In genomic region chr11:75767228-75767572, GRCh38 we compare ENCODE assay signal across 1 cellular context.
TF ChIP-seq lines count a peak whose summit lies in the region.

No MANE protein-coding gene starts in this region.

TF ChIP-seq in GM12878, 131 proteins besides CTCF, POLR2A, EP300 and RAD21:
- no peak for TF ChIP-seq CEBPB (IDR thresholded peaks at IDR 0.05; ENCODE audit: borderline replicate concordance in 1 of 2, low read depth in 2 of 2, low read length in 2 of 2)
- no peak for TF ChIP-seq SMARCA5 (IDR thresholded peaks at IDR 0.05)
- TF ChIP-seq FOXK2 (IDR thresholded peaks at IDR 0.05) = no peak
- no peak for TF ChIP-seq REST (IDR thresholded peaks at IDR 0.05; ENCODE audit: low read depth, low read length)
- no peak for TF ChIP-seq KAT2A (conservative IDR thresholded peaks at IDR 0.05; ENCODE audit: control insufficient read depth, low read depth, low read length)
- TF ChIP-seq RAD51 (IDR thresholded peaks at IDR 0.05) = no peak
- TF ChIP-seq BCL3 (IDR thresholded peaks at IDR 0.05; ENCODE audit: borderline replicate concordance, insufficient read depth, low read depth, low read length, poor library complexity, severe bottlenecking) = no peak
- TF ChIP-seq RUNX3 (IDR thresholded peaks at IDR 0.05; ENCODE audit: low read length) = no peak
- TF ChIP-seq BHLHE40 (IDR thresholded peaks at IDR 0.05; ENCODE audit: borderline replicate concordance in 1 of 2, low read depth in 2 of 2, low read length in 1 of 2) = no peak
- no peak for TF ChIP-seq ZNF622 (IDR thresholded peaks at IDR 0.05)
- TF ChIP-seq MEF2A (IDR thresholded peaks at IDR 0.05; ENCODE audit: insufficient read depth, low read depth, low read length) = no peak
- TF ChIP-seq SKIL (IDR thresholded peaks at IDR 0.05; ENCODE audit: low read depth, poor library complexity, severe bottlenecking) = no peak
